Comparison of ENCODE assay signal across 1 cellular context in the genomic region with DNA sequence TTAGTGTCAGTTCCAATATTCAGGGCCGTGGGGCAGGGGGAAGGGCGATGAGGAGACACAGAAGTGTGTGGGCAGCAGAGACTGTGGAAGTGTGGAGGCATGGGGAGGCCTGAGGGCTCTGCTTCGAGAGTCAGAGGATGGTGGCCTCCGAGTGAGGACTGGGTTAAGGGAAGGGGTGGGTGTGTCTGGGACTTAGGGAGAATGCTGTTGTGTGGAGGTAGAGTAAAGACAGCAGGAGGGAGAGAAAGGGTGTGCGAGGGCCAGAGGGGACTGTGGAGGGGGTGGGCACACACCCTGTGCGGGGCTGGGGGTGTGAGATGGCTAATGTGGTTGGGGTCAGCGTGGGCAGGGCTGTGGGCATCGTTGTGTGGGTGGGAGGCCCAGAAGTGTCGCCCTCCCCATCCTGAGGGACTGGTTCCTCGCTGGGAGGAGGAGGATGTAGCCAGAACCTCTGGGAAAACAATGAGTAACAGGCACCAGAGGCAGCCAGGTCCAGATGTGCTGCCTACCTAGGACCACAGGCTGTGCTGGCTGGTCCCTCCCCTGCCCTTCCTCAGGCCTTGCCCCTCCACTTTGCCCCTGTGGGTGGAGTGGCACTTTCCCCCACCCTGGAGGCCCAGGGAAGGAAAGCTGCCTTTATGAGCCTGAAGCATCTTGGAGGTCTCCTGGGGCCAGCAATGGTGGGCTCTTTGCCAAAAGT.
TF ChIP-seq lines count a peak whose summit lies in the region.

No MANE protein-coding gene starts in this region.

TF ChIP-seq in IMR-90, 13 proteins besides CTCF, POLR2A, EP300 and RAD21:
- TF ChIP-seq MAZ (IDR thresholded peaks at IDR 0.05; ENCODE audit: borderline replicate concordance, low read depth, low read length) (no peak), RCOR1 (IDR thresholded peaks at IDR 0.05; ENCODE audit: insufficient replicate concordance, low read length) (no peak), CEBPB (IDR thresholded peaks at IDR 0.05; ENCODE audit: low read depth, low read length) (no peak), SMC3 (IDR thresholded peaks at IDR 0.05; ENCODE audit: low read depth, low read length) (no peak), NFE2L2 (IDR thresholded peaks at IDR 0.05; ENCODE audit: low read depth, low read length) (no peak)
TF ChIP-seq in IMR-90: peak in this region for 0.
